Comparison of ENCODE assay signal across 10 cellular contexts in the genomic region with DNA sequence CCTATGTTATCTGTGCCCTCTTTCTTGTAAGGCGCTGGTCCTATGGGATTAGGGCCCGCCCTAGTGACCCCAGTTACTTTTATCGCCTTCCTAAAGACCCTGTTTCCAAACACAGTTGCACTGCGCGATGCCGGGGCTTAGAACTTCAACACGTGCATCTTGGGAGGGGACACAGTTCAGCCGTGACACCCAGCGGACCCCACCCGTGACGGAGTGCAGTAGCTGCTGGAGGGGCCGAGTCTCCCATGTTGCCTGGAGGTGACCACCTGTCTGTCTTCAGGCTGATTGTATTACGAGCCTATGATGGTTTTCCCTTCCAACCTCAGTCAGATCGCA. TPM values are rescaled to one million over a fixed set of nuclear protein-coding genes. Genes with fewer than 3 reads are reported as not detected.
A peak's percentile ranks its signal among the peaks of the same experiment; 100 is the strongest.
DNase-seq lines count a peak whose midpoint lies in the region; ATAC-seq, FAIRE-seq and TF ChIP-seq lines count a peak whose summit lies in the region.
"Had no signal": no experiment of that assay in that cellular context is flagged by ENCODE, and none has a peak within 500 bp of the region (broad histone marks: within the 10 kb centered on the region; RNA-seq: fewer than 3 reads in every experiment).

No MANE protein-coding gene starts in this region.

- no peak for TF ChIP-seq CTCF in H9 (conservative IDR thresholded peaks at IDR 0.05)
- no peak for TF ChIP-seq CTCF in MCF 10A (IDR thresholded peaks at IDR 0.05; ENCODE audit: unreplicated experiment)
- no peak for TF ChIP-seq CTCF in HepG2 (CRISPR knock-in tag; IDR thresholded peaks at IDR 0.05)
- no peak for TF ChIP-seq CTCF in sigmoid colon (IDR thresholded peaks at IDR 0.05)
- TF ChIP-seq CTCF in GM13977 (IDR thresholded peaks at IDR 0.05; ENCODE audit: extremely low read depth, insufficient read depth, missing control alignments), result no peak

- no peak overlapping the region for H3K4me2 ChIP-seq in H9 (ENCODE audit: insufficient read depth, insufficient read length, low read length)
- H3K4me2 ChIP-seq in HepG2 (ENCODE audit: low read depth, low read length), result peak overlapping the region; percentile 95

- H3K27me3 Mint-ChIP-seq in H9 (ENCODE audit: low read depth), result no peaks in the 10 kb centered on the region
- H3K27me3 Mint-ChIP-seq in MCF 10A (ENCODE audit: insufficient read depth, unreplicated experiment), result no peaks in the 10 kb centered on the region

- H3T11ph ChIP-seq in H9 (ENCODE audit: low read length), result no peak overlapping the region

- H4K5ac ChIP-seq in H9 (ENCODE audit: insufficient read length, low read depth, low read length), result no peak overlapping the region

- no peak overlapping the region for H3K18ac ChIP-seq in H9 (ENCODE audit: insufficient read length, low read depth, low read length)

- H2BK120ac ChIP-seq in H9 (ENCODE audit: low read depth, low read length, poor library complexity, severe bottlenecking), result no peak overlapping the region

- ATAC-seq in HepG2, result no peak
- ATAC-seq in GM19023 (IDR thresholded peaks at IDR 0.05; ENCODE audit: unreplicated experiment), result no peak

- H3K4me1 ChIP-seq in H9 (ENCODE audit: insufficient read depth, low read length) (no peaks in the 10 kb centered on the region; the same call in 1 of the 2 replicates), HepG2 (ENCODE audit: insufficient read depth, low read length) (peaks cover 98% of the 10 kb centered on the region), sigmoid colon (peaks cover 0 to 98% (median 94%) of the 10 kb centered on the region in 4 donors)

- no peak overlapping the region for H4K8ac ChIP-seq in H9 (replicated peaks; ENCODE audit: insufficient read length, low read depth, low read length)

- intact Hi-C loops in MCF 10A (cut with micrococcal nuclease) (loop anchor here (1.0 kb wide), 1 partner anchor 13 kb away; no protein-coding TSS in a partner anchor), HepG2 (cut with micrococcal nuclease; ENCODE audit: unreplicated experiment) (loop anchor here (2.0 to 5.0 kb wide), 2 partner anchors 52 kb away; a partner anchor contains a TSS), sigmoid colon (cut with DNase I) (no loop called here)

- TF ChIP-seq EP300 in HepG2 (IDR thresholded peaks at IDR 0.05; ENCODE audit: low read depth in 2 of 2, low read length in 2 of 2), result no peak
- TF ChIP-seq EP300 in HepG2 (CRISPR knock-in tag; IDR thresholded peaks at IDR 0.05; ENCODE audit: borderline replicate concordance), result no peak
- TF ChIP-seq EP300 in sigmoid colon (IDR thresholded peaks at IDR 0.05), result no peak

- no peaks in the 10 kb centered on the region for H3K9me3 Mint-ChIP-seq in H9
- no peaks in the 10 kb centered on the region for H3K9me3 Mint-ChIP-seq in MCF 10A (ENCODE audit: unreplicated experiment)

- H2BK20ac ChIP-seq in H9 (ENCODE audit: low read depth, low read length, poor library complexity, severe bottlenecking), result no peak overlapping the region

- H3K27ac ChIP-seq in H9 (ENCODE audit: insufficient read length, low read depth, low read length), result no peak overlapping the region
- H3K27ac ChIP-seq in HepG2 (ENCODE audit: extremely low read length, insufficient read depth, low read length), result peak overlapping the region; percentile 74
- H3K27ac ChIP-seq in sigmoid colon, result peak overlapping the region; percentile 67 to 92 (median 80)
- H3K27ac ChIP-seq: tibial artery had no signal

- WGBS in H9 (ENCODE audit: extremely low coverage, insufficient read length, low lambda C conversion rate), result no CpG with 5 or more reads among the region's 14 CpGs
- WGBS in HepG2 (ENCODE audit: low lambda C conversion rate), result 70% methylated on average over 13 of the region's 14 CpGs
- WGBS in sigmoid colon, 2 donors, result 56 to 73% methylated on average over 14 of the region's 14 CpGs

- in situ Hi-C loops in HepG2 (cut with HindIII; ENCODE audit: extremely low pct_ligation_motif_present, low pct_unique_long_range_greater_than_20kb) (loop anchor here (5.0 kb wide), 1 partner anchor 38 kb away; no protein-coding TSS in a partner anchor), GM13977 (cut with MboI; ENCODE audit: low pct_unique_long_range_greater_than_20kb, low sequenced_read_pairs, unreplicated experiment) (no loop called here)

- H3K27me3 ChIP-seq in H9 (ENCODE audit: insufficient read depth, low read length) (no peaks in the 10 kb centered on the region), HepG2 (ENCODE audit: control insufficient read depth in 1 of 2, insufficient read depth in 2 of 2, low read length in 2 of 2) (no peaks in the 10 kb centered on the region), sigmoid colon (no peaks in the 10 kb centered on the region)

- CTCF ChIA-PET in MCF 10A (lab: Yijun Ruan, JAX), result interaction anchor here (1.8 to 2.6 kb wide), 2 partner anchors 21 to 53 kb away, joined by 10 to 11 read pairs; no protein-coding TSS in a partner anchor
- CTCF ChIA-PET in HepG2 (lab: Yijun Ruan, JAX; ENCODE audit: low intra/inter-chr PET ratio, low total read pairs), result no interaction called here

- H2BK5ac ChIP-seq in H9 (ENCODE audit: insufficient read length, low read length), result no peak overlapping the region

- no peak overlapping the region for H4K91ac ChIP-seq in H9 (ENCODE audit: insufficient read length, low read depth, low read length)

- TF ChIP-seq RAD21 in HepG2 (CRISPR knock-in tag; IDR thresholded peaks at IDR 0.05), result no peak

- H3K4me3 ChIP-seq in HepG2 (replicated peaks in 1 of 3; ENCODE audit: insufficient read depth in 1 of 3, low read depth in 2 of 3, low read length in 3 of 3), result peak overlapping the region; percentile 55 to 77 (median 57)
- peak overlapping the region in 1 of 4 donors; percentile 17 for H3K4me3 ChIP-seq in sigmoid colon
- H3K4me3 ChIP-seq: tibial artery had no signal

- TF ChIP-seq POLR2A in HepG2 (IDR thresholded peaks at IDR 0.05; ENCODE audit: insufficient read depth in 1 of 2, low read depth in 2 of 2, low read length in 2 of 2) (no peak; a peak in 1 of 4 replicates), sigmoid colon (IDR thresholded peaks at IDR 0.05) (no peak)

- no peaks in the 10 kb centered on the region for H3K23me2 ChIP-seq in H9 (ENCODE audit: insufficient read length, low read depth, low read length, poor library complexity, severe bottlenecking)

- POLR2A ChIA-PET in MCF 10A (lab: Yijun Ruan, JAX) (interaction anchor here (0.6 to 4.7 kb wide), 9 partner anchors 8 to 182 kb away, joined by 3 to 34 read pairs (median 7); a partner anchor contains a TSS), HepG2 (lab: Yijun Ruan, JAX) (interaction anchor here (0.6 to 2.8 kb wide), 15 partner anchors 10 to 464 kb away, joined by 3 to 23 read pairs (median 4); a partner anchor contains a TSS)

- no peak overlapping the region for H2AK5ac ChIP-seq in H9 (ENCODE audit: insufficient read length, low read length)

- BruUV-seq in MCF 10A (replicated peaks; lab: Mats Ljungman, UMichigan) (no TSS peak), HepG2 (replicated peaks; lab: Mats Ljungman, UMichigan) (no TSS peak)

- H3K9me3 ChIP-seq in H9 (ENCODE audit: control insufficient read depth, low read depth, low read length) (no peaks in the 10 kb centered on the region), HepG2 (ENCODE audit: low read length) (no peaks in the 10 kb centered on the region), sigmoid colon (no peaks in the 10 kb centered on the region)
- H3K9me3 ChIP-seq: tibial artery had no signal

- no peaks in the 10 kb centered on the region for H4K20me1 ChIP-seq in H9 (ENCODE audit: control insufficient read depth, insufficient read depth, insufficient read length)
- H4K20me1 ChIP-seq in HepG2 (ENCODE audit: insufficient read depth, low read length), result peaks cover 25% of the 10 kb centered on the region; the same call in 1 of the 2 replicates

- peaks cover 0 to under 1% (median 0%) of the 10 kb centered on the region in 3 experiments; a peak in 2 of 7 replicates for H3K36me3 Mint-ChIP-seq in H9 (ENCODE audit: insufficient read depth in 1 of 3, low read depth in 3 of 3)
- H3K36me3 Mint-ChIP-seq in MCF 10A (ENCODE audit: insufficient read depth, unreplicated experiment), result peaks cover 16% of the 10 kb centered on the region

- H2AFZ ChIP-seq in H9 (ENCODE audit: low read length), result no peak overlapping the region
- H2AFZ ChIP-seq in HepG2 (ENCODE audit: low read length), result no peak overlapping the region

- no peak overlapping the region for H2BK15ac ChIP-seq in H9 (ENCODE audit: low read depth, low read length)

- H3K4me1 Mint-ChIP-seq in H9 (peaks cover 22 to 35% of the 10 kb centered on the region in 2 experiments), MCF 10A (ENCODE audit: insufficient read depth, unreplicated experiment) (peaks cover 51% of the 10 kb centered on the region)

- H3K4me3 Mint-ChIP-seq in H9 (no peak overlapping the region), MCF 10A (ENCODE audit: unreplicated experiment) (peak overlapping the region; percentile 66)

- no peaks in the 10 kb centered on the region for H3K36me3 ChIP-seq in HepG2 (replicated peaks in 1 of 2; ENCODE audit: control insufficient read depth in 1 of 2, insufficient read depth in 2 of 2, low read length in 2 of 2)
- H3K36me3 ChIP-seq in sigmoid colon, result no peaks in the 10 kb centered on the region
- H3K36me3 ChIP-seq: tibial artery had no signal

- no peaks in the 10 kb centered on the region for H3K79me1 ChIP-seq in H9 (ENCODE audit: insufficient read depth, low read depth, low read length, poor library complexity, severe bottlenecking)

- no peak overlapping the region for H3K9ac ChIP-seq in H9 (ENCODE audit: extremely low read depth, insufficient read length, low read length)
- H3K9ac ChIP-seq in HepG2 (ENCODE audit: insufficient read depth, low read depth, low read length), result peak overlapping the region; percentile 21

- H3K27ac Mint-ChIP-seq in H9 (peak overlapping the region in 2 of 3 experiments; percentile 33 to 84; a peak in 2 of 7 replicates), MCF 10A (ENCODE audit: low read depth, unreplicated experiment) (peak overlapping the region; percentile 69)

- H2BK12ac ChIP-seq in H9 (ENCODE audit: insufficient read length, low read depth, low read length), result no peak overlapping the region

- H3K79me2 ChIP-seq in H9 (ENCODE audit: insufficient read depth, low read length) (peaks cover 2% of the 10 kb centered on the region; the same call in 1 of the 2 replicates), HepG2 (ENCODE audit: insufficient read depth, low read length) (peaks cover 72% of the 10 kb centered on the region)

- no peak overlapping the region for H3K23ac ChIP-seq in H9 (ENCODE audit: insufficient read length, low read depth, low read length)

- DNase-seq in H9, result no peak
- DNase-seq in MCF 10A (ENCODE audit: unreplicated experiment), result no peak
- no peak for DNase-seq in HepG2 (ENCODE audit: low spot score)
- no peak for DNase-seq in sigmoid colon
- no peak for DNase-seq in GM13977 (ENCODE audit: low spot score)
- no peak for DNase-seq in NCI-H82 treated with DMSO at 0.1 percent for 48 hours (lab: John Stamatoyannopoulos, UW; ENCODE audit: unreplicated experiment)
- no peak for DNase-seq in NCI-H2196 treated with DMSO at 0.1 percent for 48 hours (lab: John Stamatoyannopoulos, UW; ENCODE audit: unreplicated experiment)
- DNase-seq: NCI-H524 had no signal

- no peak for FAIRE-seq in HepG2 (lab: Jason Lieb, UNC)

- H3K56ac ChIP-seq in H9 (ENCODE audit: insufficient read length, low read depth, low read length), result no peak overlapping the region

- no peak overlapping the region for H3K4ac ChIP-seq in H9 (ENCODE audit: low read depth, low read length)

- H3K14ac ChIP-seq in H9 (ENCODE audit: insufficient read depth, low read length), result no peak overlapping the region; the same call in 1 of the 2 replicates

RNA-seq across cellular contexts. Expression of a gene that starts 9.4 kb away (rescaled TPM):
- total RNA-seq in H9 (2021) (26.7 and 27.8 TPM in 2 replicates), MCF 10A (2022) (46.4 and 67.0 TPM in 2 replicates), HepG2 (2016; rRNA removed; fragmentation: Illumina TruSeq; extraction: Trizol) (16.3 and 22.5 TPM in 2 replicates), sigmoid colon (10 to 100 TPM; 32.6 to 52.3 (median 50.9) TPM)
- 8.5 and 9.9 TPM in 2 replicates for total RNA-seq in HepG2 (2016; cell fraction: cytosol; rRNA removed; fragmentation: Illumina TruSeq; extraction: Trizol; ENCODE audit: low read depth)
- total RNA-seq in HepG2 (2016; cell fraction: insoluble cytoplasmic fraction; rRNA removed; fragmentation: Illumina TruSeq; extraction: Trizol), result 15.1 and 19.9 TPM in 2 replicates
- total RNA-seq in HepG2 (2016; cell fraction: membrane; rRNA removed; fragmentation: Illumina TruSeq; extraction: Trizol), result 11.6 and 11.8 TPM in 2 replicates
- total RNA-seq in HepG2 (2016; cell fraction: nucleus; rRNA removed; fragmentation: Illumina TruSeq; extraction: Trizol), result 15.9 and 21.1 TPM in 2 replicates
- polyA plus RNA-seq in HepG2 (2011; rRNA removed) (24.0 and 29.8 TPM in 2 replicates), sigmoid colon (10 to 100 TPM in 2 of 3 donors, 1 to 10 TPM in 1; 6.5 to 17.2 (median 14.4) TPM)
- 14.8 and 22.5 TPM in 2 replicates for polyA plus RNA-seq in HepG2 (2011; cell fraction: cytosol; rRNA removed)
- polyA plus RNA-seq in HepG2 (2011; cell fraction: nucleus; rRNA removed), result 101 and 122 TPM in 2 replicates
- polyA plus RNA-seq in HepG2 (2012), result 34.4 and 34.9 TPM in 2 replicates
- polyA plus RNA-seq in HepG2 (2016; cell fraction: cytosol; fragmentation: Illumina TruSeq; extraction: Trizol; ENCODE audit: low read depth), result 3.9 and 4.4 TPM in 2 replicates
- polyA plus RNA-seq in HepG2 (2016; cell fraction: insoluble cytoplasmic fraction; fragmentation: Illumina TruSeq; extraction: Trizol; ENCODE audit: low read depth), result 14.7 and 22.4 TPM in 2 replicates
- 6.8 and 8.2 TPM in 2 replicates for polyA plus RNA-seq in HepG2 (2016; cell fraction: membrane; fragmentation: Illumina TruSeq; extraction: Trizol; ENCODE audit: low read depth)
- polyA plus RNA-seq in HepG2 (2016; cell fraction: nucleus; fragmentation: Illumina TruSeq; extraction: Trizol; ENCODE audit: insufficient read depth, low read depth), result 38.9 and 40.0 TPM in 2 replicates
- 6.9 and 34.6 TPM in 2 replicates for polyA minus RNA-seq in HepG2 (2011; rRNA and poly(A)+ RNA removed; ENCODE audit: low replicate concordance)
- 19.5 and 20.5 TPM in 2 replicates for polyA minus RNA-seq in HepG2 (2011; cell fraction: cytosol; rRNA and poly(A)+ RNA removed)
- polyA minus RNA-seq in HepG2 (2011; cell fraction: nucleus; rRNA and poly(A)+ RNA removed), result 51.2 and 56.7 TPM in 2 replicates

RNA-seq across cellular contexts. Expression of a gene that starts 52.8 kb away (rescaled TPM):
- total RNA-seq in H9 (2021) (23.4 and 25.0 TPM in 2 replicates), MCF 10A (2022) (19.5 and 22.6 TPM in 2 replicates), HepG2 (2016; rRNA removed; fragmentation: Illumina TruSeq; extraction: Trizol) (24.2 and 24.6 TPM in 2 replicates), sigmoid colon (10 to 100 TPM; 15.7 to 28.2 (median 22.2) TPM)
- total RNA-seq in HepG2 (2016; cell fraction: cytosol; rRNA removed; fragmentation: Illumina TruSeq; extraction: Trizol; ENCODE audit: low read depth), result 5.9 and 6.6 TPM in 2 replicates
- 24.5 and 25.5 TPM in 2 replicates for total RNA-seq in HepG2 (2016; cell fraction: insoluble cytoplasmic fraction; rRNA removed; fragmentation: Illumina TruSeq; extraction: Trizol)
- total RNA-seq in HepG2 (2016; cell fraction: membrane; rRNA removed; fragmentation: Illumina TruSeq; extraction: Trizol), result 14.7 and 15.5 TPM in 2 replicates
- total RNA-seq in HepG2 (2016; cell fraction: nucleus; rRNA removed; fragmentation: Illumina TruSeq; extraction: Trizol), result 12.8 and 13.9 TPM in 2 replicates
- polyA plus RNA-seq in HepG2 (2011; rRNA removed) (11.1 and 17.7 TPM in 2 replicates), sigmoid colon (10 to 100 TPM; 36.3 to 40.4 (median 37.2) TPM)
- polyA plus RNA-seq in HepG2 (2011; cell fraction: cytosol; rRNA removed), result 14.2 and 21.6 TPM in 2 replicates
- 31.7 and 32.3 TPM in 2 replicates for polyA plus RNA-seq in HepG2 (2011; cell fraction: nucleus; rRNA removed)
- polyA plus RNA-seq in HepG2 (2012), result 10.1 and 14.6 TPM in 2 replicates
- polyA plus RNA-seq in HepG2 (2016; cell fraction: cytosol; fragmentation: Illumina TruSeq; extraction: Trizol; ENCODE audit: low read depth), result 8.4 and 9.7 TPM in 2 replicates
- 42.4 and 45.1 TPM in 2 replicates for polyA plus RNA-seq in HepG2 (2016; cell fraction: insoluble cytoplasmic fraction; fragmentation: Illumina TruSeq; extraction: Trizol; ENCODE audit: low read depth)
- polyA plus RNA-seq in HepG2 (2016; cell fraction: membrane; fragmentation: Illumina TruSeq; extraction: Trizol; ENCODE audit: low read depth), result 14.8 and 17.6 TPM in 2 replicates
- 34.7 and 37.8 TPM in 2 replicates for polyA plus RNA-seq in HepG2 (2016; cell fraction: nucleus; fragmentation: Illumina TruSeq; extraction: Trizol; ENCODE audit: insufficient read depth, low read depth)
- polyA minus RNA-seq in HepG2 (2011; rRNA and poly(A)+ RNA removed; ENCODE audit: low replicate concordance), result 6.7 and 18.8 TPM in 2 replicates
- polyA minus RNA-seq in HepG2 (2011; cell fraction: cytosol; rRNA and poly(A)+ RNA removed), result 8.2 and 11.1 TPM in 2 replicates
- polyA minus RNA-seq in HepG2 (2011; cell fraction: nucleus; rRNA and poly(A)+ RNA removed), result 20.0 and 22.4 TPM in 2 replicates
